ENCODE assay signal across 22 cellular contexts in genomic region chr5:34982823-34983222, GRCh38. TPM values are rescaled to one million over a fixed set of nuclear protein-coding genes. Genes with fewer than 3 reads are reported as not detected.
DNase-seq lines count a peak whose midpoint lies in the region; ATAC-seq and TF ChIP-seq lines count a peak whose summit lies in the region.
"Had no signal": no experiment of that assay in that cellular context is flagged by ENCODE, and none has a peak within 500 bp of the region (broad histone marks: within the 10 kb centered on the region; RNA-seq: fewer than 3 reads in every experiment).

No MANE protein-coding gene starts in this region.

- DNase-seq in WERI-Rb-1 (peak; percentile 18), lower lobe of right lung (no peak), heart left ventricle (no peak), prostate gland (ENCODE audit: low spot score) (no peak)
- DNase-seq: 8988T; ACHN; BE2C; C1 segment of cervical spinal cord; CD4-positive, alpha-beta memory T cell; CD4-positive, CD25-positive, alpha-beta regulatory T cell; CD8-positive, alpha-beta memory T cell; COR-L47; DMS 273 treated with DMSO at 0.1 percent for 48 hours; DMS153; DMS53; DMS79; DND-41; EL; GDM1 had no signal

- H3K4me1 ChIP-seq in lower lobe of right lung (no peaks in the 10 kb centered on the region), heart left ventricle (no peaks in the 10 kb centered on the region), prostate gland (replicated peaks) (no peaks in the 10 kb centered on the region)
- H3K4me1 ChIP-seq: BE2C, BLaER1 had no signal

- H3K4me3 ChIP-seq in WERI-Rb-1 (ENCODE audit: low read depth, low read length) (no peak overlapping the region), lower lobe of right lung (no peak overlapping the region), heart left ventricle (no peak overlapping the region), prostate gland (no peak overlapping the region)
- H3K4me3 ChIP-seq: BLaER1, GM12878 had no signal

- TF ChIP-seq POLR2A in heart left ventricle (IDR thresholded peaks at IDR 0.05): no peak
- TF ChIP-seq POLR2A in prostate gland (IDR thresholded peaks at IDR 0.05): no peak

- H3K27ac ChIP-seq in WERI-Rb-1 (no peak overlapping the region), lower lobe of right lung (no peak overlapping the region), heart left ventricle (no peak overlapping the region), prostate gland (no peak overlapping the region)
- H3K27ac ChIP-seq: BLaER1 had no signal

- WGBS in heart left ventricle, 4 donors: 82 to 85% (median 84%) methylated on average over 4 of the region's 4 CpGs
- WGBS in prostate gland: 89% methylated on average over 4 of the region's 4 CpGs

- intact Hi-C loops in lower lobe of right lung (cut with DNase I) (no loop called here), heart left ventricle (cut with DNase I) (no loop called here), prostate gland (cut with DNase I) (no loop called here)

- ATAC-seq in lower lobe of right lung (peak; percentile 48 to 68), heart left ventricle (no peak), GM18870 (IDR thresholded peaks at IDR 0.05; ENCODE audit: unreplicated experiment) (no peak)
- ATAC-seq: GM12878 had no signal

- H3K9me3 ChIP-seq in WERI-Rb-1 (ENCODE audit: severe bottlenecking) (peaks cover 27% of the 10 kb centered on the region), lower lobe of right lung (peaks cover 9% of the 10 kb centered on the region), heart left ventricle (peaks cover 0 to 31% (median 7%) of the 10 kb centered on the region in 12 donors), prostate gland (no peaks in the 10 kb centered on the region)
- H3K9me3 ChIP-seq: BE2C had no signal

- TF ChIP-seq CTCF in WERI-Rb-1 (IDR thresholded peaks at IDR 0.05; ENCODE audit: low read depth, low read length) (no peak), lower lobe of right lung (IDR thresholded peaks at IDR 0.05) (no peak), heart left ventricle (IDR thresholded peaks at IDR 0.05) (no peak), prostate gland (IDR thresholded peaks at IDR 0.05) (no peak)

- H3K27me3 ChIP-seq in WERI-Rb-1 (ENCODE audit: insufficient read depth, low read depth, severe bottlenecking) (no peaks in the 10 kb centered on the region), lower lobe of right lung (ENCODE audit: low read depth) (no peaks in the 10 kb centered on the region), heart left ventricle (peaks cover 0 to 4% (median 0%) of the 10 kb centered on the region in 9 donors), prostate gland (replicated peaks; ENCODE audit: insufficient read depth) (no peaks in the 10 kb centered on the region)
- H3K27me3 ChIP-seq: BLaER1 had no signal

- H3K36me3 ChIP-seq in WERI-Rb-1 (no peaks in the 10 kb centered on the region), lower lobe of right lung (no peaks in the 10 kb centered on the region), heart left ventricle (no peaks in the 10 kb centered on the region), prostate gland (no peaks in the 10 kb centered on the region)
- H3K36me3 ChIP-seq: BE2C, BLaER1 had no signal

RNA-seq across cellular contexts. Expression of gene DNAJC21, which starts 53.5 kb away (rescaled TPM):
- total RNA-seq in lower lobe of right lung (49.4 TPM), heart left ventricle (10 to 100 TPM; 35.7 to 60.1 (median 51.1) TPM), prostate gland (10 to 100 TPM; 30.6 to 36.5 TPM)
- polyA plus RNA-seq in heart left ventricle: 10 to 100 TPM; 38.8 to 46.5 TPM

Comparison
In these comparisons a context has a peak if more than half of its experiments do, and no peak if none do; other contexts are left out.
1. ATAC-seq: peak in lower lobe of right lung (2 of 2); none in heart left ventricle (0 of 4) and GM18870 (single experiment).